Comparison of ENCODE assay signal across 11 cellular contexts in the genomic region with DNA sequence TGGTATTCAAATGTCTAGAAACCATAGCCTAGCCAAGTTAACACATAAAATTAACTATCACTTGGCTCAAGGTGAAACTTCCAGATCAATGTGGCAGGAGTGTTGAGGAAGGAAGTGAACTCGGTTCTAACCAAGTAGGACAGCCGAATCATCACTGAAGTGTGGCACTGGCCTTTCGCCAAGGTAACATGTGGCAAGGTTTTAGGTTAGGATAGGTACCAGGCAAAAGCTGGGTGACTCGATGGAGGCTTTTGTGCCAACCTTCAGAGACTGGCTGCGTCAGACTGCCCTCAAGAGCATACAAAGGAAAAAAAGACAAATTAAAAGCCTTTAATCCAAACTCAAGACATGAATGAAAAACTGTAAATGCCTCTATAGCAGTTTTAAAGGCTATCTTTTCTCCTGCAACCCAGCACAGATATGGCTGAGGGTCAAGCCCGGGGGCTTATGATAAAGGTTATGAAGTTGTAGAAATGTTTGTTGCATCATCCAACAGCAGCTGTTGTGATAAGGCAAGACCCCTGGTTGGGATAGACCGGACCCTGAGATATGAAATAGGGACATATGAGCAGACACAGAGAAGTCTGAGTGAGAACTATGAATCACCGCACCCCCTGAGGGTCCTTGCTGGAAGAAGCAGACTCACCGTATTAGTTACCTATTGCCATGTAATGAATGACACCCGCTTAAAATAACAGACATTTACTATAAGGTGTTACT. TPM values are rescaled to one million over a fixed set of nuclear protein-coding genes. Genes with fewer than 3 reads are reported as not detected.
A peak's percentile ranks its signal among the peaks of the same experiment; 100 is the strongest.
DNase-seq lines count a peak whose midpoint lies in the region; ATAC-seq and TF ChIP-seq lines count a peak whose summit lies in the region.
"Had no signal": no experiment of that assay in that cellular context is flagged by ENCODE, and none has a peak within 500 bp of the region (broad histone marks: within the 10 kb centered on the region; RNA-seq: fewer than 3 reads in every experiment).

No MANE protein-coding gene starts in this region.

- DNase-seq in activated CD4-positive, alpha-beta T cell treated with anti-CD3 and anti-CD28 coated beads, Interleukin-2, amount 10 ng/mL, durations not matched to agents 7 days and 5 days: no peak
- no peak for DNase-seq in activated CD4-positive, alpha-beta T cell treated with anti-CD3 and anti-CD28 coated beads, Interleukin-2, amount 50 U/mL, for 1 hour
- DNase-seq in activated B cell treated with CpG ODN at 0.5 μM for 24 hours: no peak
- DNase-seq in natural killer cell: no peak
- DNase-seq in NCI-H2171 (lab: John Stamatoyannopoulos, UW): no peak
- no peak for DNase-seq in GOT3 (lab: John Stamatoyannopoulos, UW)
- DNase-seq: COR-L47, erythroblast, kidney glomerular epithelial cell, NCI-H2171 treated with DMSO at 0.1 percent for 48 hours, testis had no signal

- intact Hi-C loops in activated B cell treated with CpG ODN at 0.5 μM for 24 hours (cut with micrococcal nuclease) (loop anchor here (5.0 to 10.0 kb wide), 3 partner anchors 199 to 621 kb away; a partner anchor contains a TSS), natural killer cell (cut with micrococcal nuclease) (loop anchor here (5.0 kb wide), 1 partner anchor 454 kb away; no protein-coding TSS in a partner anchor)

- H3K9me3 Mint-ChIP-seq in activated CD4-positive, alpha-beta T cell treated with anti-CD3 and anti-CD28 coated beads, Interleukin-2, amount 10 ng/mL, durations not matched to agents 7 days and 5 days: no peaks in the 10 kb centered on the region
- H3K9me3 Mint-ChIP-seq in activated B cell treated with CpG ODN at 0.5 μM for 24 hours: no peaks in the 10 kb centered on the region
- H3K9me3 Mint-ChIP-seq in natural killer cell: no peaks in the 10 kb centered on the region

- H3K4me3 Mint-ChIP-seq in activated CD4-positive, alpha-beta T cell treated with anti-CD3 and anti-CD28 coated beads, Interleukin-2, amount 10 ng/mL, durations not matched to agents 7 days and 5 days: no peak overlapping the region
- H3K4me3 Mint-ChIP-seq in activated B cell treated with CpG ODN at 0.5 μM for 24 hours (no peak overlapping the region), natural killer cell (no peak overlapping the region)

- POLR2A ChIA-PET in activated CD4-positive, alpha-beta T cell treated with anti-CD3 and anti-CD28 coated beads, Interleukin-2, amount 10 ng/mL, durations not matched to agents 7 days and 5 days (lab: Charles Lee): interaction anchor here (1.0 kb wide), 1 partner anchor 28 kb away, joined by 4 read pairs; a partner anchor contains a TSS
- POLR2A ChIA-PET in activated B cell treated with CpG ODN at 0.5 μM for 24 hours (lab: Charles Lee): interaction anchor here (0.7 to 4.0 kb wide), 3 partner anchors 12 to 105 kb away, joined by 3 to 36 read pairs (median 34); a partner anchor contains a TSS

- ATAC-seq in activated B cell treated with CpG ODN at 0.5 μM for 24 hours (ENCODE audit: low read depth) (no peak), natural killer cell (no peak)

- CTCF ChIA-PET in activated CD4-positive, alpha-beta T cell treated with anti-CD3 and anti-CD28 coated beads, Interleukin-2, amount 10 ng/mL, durations not matched to agents 7 days and 5 days (lab: Charles Lee): interaction anchor here (7.6 kb wide), 1 partner anchor 28 kb away, joined by 97 read pairs; a partner anchor contains a TSS
- CTCF ChIA-PET in activated B cell treated with CpG ODN at 0.5 μM for 24 hours (lab: Charles Lee): interaction anchor here (1.5 to 6.2 kb wide), 3 partner anchors 26 to 79 kb away, joined by 3 to 198 read pairs (median 38); a partner anchor contains a TSS

- peaks cover 20% of the 10 kb centered on the region for H3K36me3 Mint-ChIP-seq in activated CD4-positive, alpha-beta T cell treated with anti-CD3 and anti-CD28 coated beads, Interleukin-2, amount 10 ng/mL, durations not matched to agents 7 days and 5 days (ENCODE audit: low read depth)
- H3K36me3 Mint-ChIP-seq in activated B cell treated with CpG ODN at 0.5 μM for 24 hours (ENCODE audit: low read depth) (peaks cover 19% of the 10 kb centered on the region), natural killer cell (no peaks in the 10 kb centered on the region)

- H3K27ac Mint-ChIP-seq in activated CD4-positive, alpha-beta T cell treated with anti-CD3 and anti-CD28 coated beads, Interleukin-2, amount 10 ng/mL, durations not matched to agents 7 days and 5 days: peak overlapping the region; percentile 88
- H3K27ac Mint-ChIP-seq in activated B cell treated with CpG ODN at 0.5 μM for 24 hours (peak overlapping the region; percentile 88), natural killer cell (peak overlapping the region; percentile 65 to 73)

- H3K4me1 Mint-ChIP-seq in activated CD4-positive, alpha-beta T cell treated with anti-CD3 and anti-CD28 coated beads, Interleukin-2, amount 10 ng/mL, durations not matched to agents 7 days and 5 days: peaks cover 46% of the 10 kb centered on the region
- H3K4me1 Mint-ChIP-seq in activated B cell treated with CpG ODN at 0.5 μM for 24 hours (peaks cover 44% of the 10 kb centered on the region), natural killer cell (peaks cover 6 to 9% of the 10 kb centered on the region in 2 donors)

- TF ChIP-seq CTCF in activated B cell treated with CpG ODN at 0.5 μM for 24 hours (IDR thresholded peaks at IDR 0.05) (no peak), natural killer cell (IDR thresholded peaks at IDR 0.05) (no peak)

- peaks cover 9% of the 10 kb centered on the region for H3K27me3 Mint-ChIP-seq in activated CD4-positive, alpha-beta T cell treated with anti-CD3 and anti-CD28 coated beads, Interleukin-2, amount 10 ng/mL, durations not matched to agents 7 days and 5 days
- H3K27me3 Mint-ChIP-seq in activated B cell treated with CpG ODN at 0.5 μM for 24 hours (no peaks in the 10 kb centered on the region), natural killer cell (ENCODE audit: low read depth in 2 of 2) (no peaks in the 10 kb centered on the region)

RNA-seq across cellular contexts. Expression of a gene that starts 11.9 kb away (rescaled TPM):
- 100 to 1,000 TPM; 329 to 391 TPM for total RNA-seq in activated CD4-positive, alpha-beta T cell treated with anti-CD3 and anti-CD28 coated beads, Interleukin-2, amount 10 ng/mL, durations not matched to agents 7 days and 5 days
- 198 and 223 TPM in 2 replicates for total RNA-seq in activated B cell treated with CpG ODN at 0.5 μM for 24 hours
- 100 to 1,000 TPM; 112 to 190 (median 182) TPM for total RNA-seq in natural killer cell

RNA-seq across cellular contexts. Expression of a gene that starts 12.4 kb away (rescaled TPM):
- 100 to 1,000 TPM; 396 to 441 TPM for total RNA-seq in activated CD4-positive, alpha-beta T cell treated with anti-CD3 and anti-CD28 coated beads, Interleukin-2, amount 10 ng/mL, durations not matched to agents 7 days and 5 days
- 148 and 151 TPM in 2 replicates for total RNA-seq in activated B cell treated with CpG ODN at 0.5 μM for 24 hours
- total RNA-seq in natural killer cell: 100 to 1,000 TPM; 134 to 193 (median 179) TPM

RNA-seq across cellular contexts. Expression of a gene that starts 22.0 kb away (rescaled TPM):
- 100 to 1,000 TPM; 307 to 379 TPM for total RNA-seq in activated CD4-positive, alpha-beta T cell treated with anti-CD3 and anti-CD28 coated beads, Interleukin-2, amount 10 ng/mL, durations not matched to agents 7 days and 5 days
- total RNA-seq in activated B cell treated with CpG ODN at 0.5 μM for 24 hours (182 and 194 TPM in 2 replicates), natural killer cell (100 to 1,000 TPM; 160 to 170 (median 161) TPM)

RNA-seq across cellular contexts. Expression of a gene that starts 27.3 kb away (rescaled TPM):
- 100 to 1,000 TPM; 332 to 337 TPM for total RNA-seq in activated CD4-positive, alpha-beta T cell treated with anti-CD3 and anti-CD28 coated beads, Interleukin-2, amount 10 ng/mL, durations not matched to agents 7 days and 5 days
- total RNA-seq in activated B cell treated with CpG ODN at 0.5 μM for 24 hours: 141 and 172 TPM in 2 replicates
- 100 to 1,000 TPM; 162 to 221 (median 209) TPM for total RNA-seq in natural killer cell

RNA-seq across cellular contexts. Expression of a gene that starts 49.1 kb away (rescaled TPM):
- total RNA-seq in activated CD4-positive, alpha-beta T cell treated with anti-CD3 and anti-CD28 coated beads, Interleukin-2, amount 10 ng/mL, durations not matched to agents 7 days and 5 days: 1 to 10 TPM; 2.4 to 2.9 TPM
- total RNA-seq in activated B cell treated with CpG ODN at 0.5 μM for 24 hours (95.6 and 101 TPM in 2 replicates), natural killer cell (10 to 100 TPM in 2 of 3 donors, 1 to 10 TPM in 1; 4.2 to 13.7 (median 10.4) TPM)
